In the genomic region with DNA sequence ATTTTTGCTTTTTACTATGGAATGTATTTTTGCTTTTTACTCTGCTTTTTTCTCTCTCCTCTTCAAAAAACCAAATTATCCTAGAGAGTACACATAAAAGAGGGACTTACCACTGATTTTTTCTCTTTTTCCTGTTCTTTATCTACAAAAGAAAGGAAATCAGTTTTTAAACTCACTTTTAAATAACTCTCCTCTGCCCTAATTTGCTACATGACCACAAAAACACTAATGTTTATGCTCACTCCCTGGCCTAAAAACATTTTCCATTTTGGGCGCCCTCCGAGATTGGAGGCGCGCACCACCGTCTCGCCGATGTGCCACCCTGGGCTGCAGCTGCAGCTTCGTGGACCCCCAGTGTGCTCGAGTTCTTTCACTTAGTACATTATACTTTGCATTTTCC, we compare ENCODE assay signal across 8 cellular contexts. TPM values are rescaled to one million over a fixed set of nuclear protein-coding genes. Genes with fewer than 3 reads are reported as not detected.
DNase-seq lines count a peak whose midpoint lies in the region; ATAC-seq and TF ChIP-seq lines count a peak whose summit lies in the region.

No MANE protein-coding gene starts in this region.

- peak overlapping the region; percentile 23 for H3K27ac Mint-ChIP-seq in memory B cell

- no peaks in the 10 kb centered on the region for H3K36me3 ChIP-seq in body of pancreas (replicated peaks in 1 of 2; ENCODE audit: insufficient read depth in 1 of 2, low read depth in 2 of 2)
- H3K36me3 ChIP-seq in tibial nerve, result peaks cover 0 to 33% (median 0%) of the 10 kb centered on the region in 3 donors

- H3K27me3 Mint-ChIP-seq in activated T-cell treated with anti-CD3 and anti-CD28 coated beads, Interleukin-2, amount 50 U/mL, for 4 hours (ENCODE audit: low read depth), result no peaks in the 10 kb centered on the region
- no peaks in the 10 kb centered on the region for H3K27me3 Mint-ChIP-seq in memory B cell

- TF ChIP-seq CTCF in body of pancreas (IDR thresholded peaks at IDR 0.05) (no peak), tibial nerve (IDR thresholded peaks at IDR 0.05) (no peak)

- no peak for DNase-seq in activated T-cell treated with anti-CD3 and anti-CD28 coated beads, Interleukin-2, amount 50 U/mL, for 4 hours
- no peak for DNase-seq in activated T-cell treated with anti-CD3 and anti-CD28 coated beads, Interleukin-2, amount 50 U/mL, for 1 hour
- no peak for DNase-seq in body of pancreas
- DNase-seq in memory B cell (ENCODE audit: low spot score in 2 of 2), result no peak
- no peak for DNase-seq in tibial nerve (ENCODE audit: low spot score in 2 of 2)
- DNase-seq in effector CD4-positive, alpha-beta T cell, result no peak
- no peak for DNase-seq in stimulated activated CD4-positive, alpha-beta T cell treated with anti-CD3 and anti-CD28 coated beads, Interleukin-2, amount 100 ng/mL, for 48 hours

- H3K4me1 ChIP-seq in body of pancreas, result peaks cover 46% of the 10 kb centered on the region
- H3K4me1 ChIP-seq in tibial nerve, result peaks cover 0 to 56% (median 30%) of the 10 kb centered on the region in 4 donors

- H3K9me3 Mint-ChIP-seq in activated T-cell treated with anti-CD3 and anti-CD28 coated beads, Interleukin-2, amount 50 U/mL, for 4 hours, result no peaks in the 10 kb centered on the region
- H3K9me3 Mint-ChIP-seq in memory B cell, result no peaks in the 10 kb centered on the region

- H3K27me3 ChIP-seq in body of pancreas (no peaks in the 10 kb centered on the region), tibial nerve (no peaks in the 10 kb centered on the region)

- WGBS in body of pancreas, 2 donors, result 77 to 82% methylated on average over 9 of the region's 9 CpGs
- 42 to 45% methylated on average over 9 of the region's 9 CpGs for WGBS in tibial nerve, 2 donors

- ATAC-seq in activated T-cell treated with anti-CD3 and anti-CD28 coated beads, Interleukin-2, amount 50 U/mL, for 4 hours, result no peak
- ATAC-seq in body of pancreas (no peak), memory B cell (ENCODE audit: low read depth) (no peak), GM18858 (IDR thresholded peaks at IDR 0.05; ENCODE audit: unreplicated experiment) (no peak)

- H3K4me3 ChIP-seq in body of pancreas, result no peak overlapping the region
- peak overlapping the region; percentile 60 to 80 (median 66) for H3K4me3 ChIP-seq in tibial nerve

- TF ChIP-seq POLR2A in body of pancreas (IDR thresholded peaks at IDR 0.05) (no peak), tibial nerve (IDR thresholded peaks at IDR 0.05) (no peak)

- H3K4me1 Mint-ChIP-seq in activated T-cell treated with anti-CD3 and anti-CD28 coated beads, Interleukin-2, amount 50 U/mL, for 4 hours (ENCODE audit: low read depth), result peaks cover 53% of the 10 kb centered on the region
- H3K4me1 Mint-ChIP-seq in memory B cell, result peaks cover 63% of the 10 kb centered on the region

- no peak for TF ChIP-seq EP300 in tibial nerve (IDR thresholded peaks at IDR 0.05)

- peak overlapping the region; percentile 72 to 98 (median 94) for H3K27ac ChIP-seq in body of pancreas
- H3K27ac ChIP-seq in tibial nerve, result peak overlapping the region; percentile 93 to 97 (median 96)

- H3K4me3 Mint-ChIP-seq in activated T-cell treated with anti-CD3 and anti-CD28 coated beads, Interleukin-2, amount 50 U/mL, for 4 hours, result peak overlapping the region; percentile 77
- peak overlapping the region; percentile 77 for H3K4me3 Mint-ChIP-seq in memory B cell

- H3K9me3 ChIP-seq in body of pancreas (no peaks in the 10 kb centered on the region), tibial nerve (no peaks in the 10 kb centered on the region)

- intact Hi-C loops in body of pancreas (cut with DNase I), result loop anchor here (10.0 kb wide), 1 partner anchor 64 kb away; no protein-coding TSS in a partner anchor

- peaks cover 3% of the 10 kb centered on the region for H3K36me3 Mint-ChIP-seq in activated T-cell treated with anti-CD3 and anti-CD28 coated beads, Interleukin-2, amount 50 U/mL, for 4 hours (ENCODE audit: insufficient read depth)
- no peaks in the 10 kb centered on the region for H3K36me3 Mint-ChIP-seq in memory B cell

RNA-seq across cellular contexts. Expression of gene TK2, which starts 1.1 kb away (rescaled TPM):
- total RNA-seq in activated T-cell treated with anti-CD3 and anti-CD28 coated beads, Interleukin-2, amount 50 U/mL, for 4 hours, result 1 to 10 TPM; 3.6 to 4.6 (median 3.8) TPM
- 10 to 100 TPM; 23.1 to 26.0 TPM for total RNA-seq in body of pancreas
- total RNA-seq in tibial nerve, result 10 to 100 TPM; 42.3 to 81.8 (median 64.7) TPM

RNA-seq across cellular contexts. Expression of gene CKLF, which starts 3.5 kb away (rescaled TPM):
- 10 to 100 TPM; 52.4 to 63.6 (median 53.2) TPM for total RNA-seq in activated T-cell treated with anti-CD3 and anti-CD28 coated beads, Interleukin-2, amount 50 U/mL, for 4 hours
- total RNA-seq in body of pancreas (10 to 100 TPM in 1 of 2 donors, not detected in 1; 33.5 TPM), tibial nerve (10 to 100 TPM; 31.8 to 75.4 (median 35.6) TPM)

RNA-seq across cellular contexts. Expression of gene CMTM1, which starts 17.4 kb away (rescaled TPM):
- 1 to 10 TPM; 1.4 to 3.1 (median 2.3) TPM for total RNA-seq in activated T-cell treated with anti-CD3 and anti-CD28 coated beads, Interleukin-2, amount 50 U/mL, for 4 hours
- total RNA-seq in body of pancreas (not detected), tibial nerve (1 to 10 TPM in 3 of 4 donors, not detected in 1; 2.0 to 5.1 (median 2.1) TPM)

RNA-seq across cellular contexts. Expression of gene CMTM2, which starts 30.4 kb away (rescaled TPM):
- total RNA-seq in activated T-cell treated with anti-CD3 and anti-CD28 coated beads, Interleukin-2, amount 50 U/mL, for 4 hours, result not detected
- not detected for total RNA-seq in body of pancreas
- total RNA-seq in tibial nerve, result not detected

RNA-seq across cellular contexts. Expression of gene CMTM3, which starts 55.6 kb away (rescaled TPM):
- total RNA-seq in activated T-cell treated with anti-CD3 and anti-CD28 coated beads, Interleukin-2, amount 50 U/mL, for 4 hours, result 10 to 100 TPM; 49.3 to 53.0 (median 51.4) TPM
- total RNA-seq in body of pancreas (1 to 10 TPM; 4.3 to 6.0 TPM), tibial nerve (10 to 100 TPM; 19.3 to 43.9 (median 38.5) TPM)

Comparison
In these comparisons a context has a peak if more than half of its experiments do, and no peak if none do; other contexts are left out.
1. H3K4me3 ChIP-seq: peak in tibial nerve (4 of 4); none in body of pancreas (0 of 2).
2. RNA of gene TK2, which starts 1.1 kb away (total RNA-seq): 42.3 to 81.8 TPM in tibial nerve and 23.1 to 26.0 TPM in body of pancreas; 3.6 to 4.6 TPM in activated T-cell treated with anti-CD3 and anti-CD28 coated beads, Interleukin-2, amount 50 U/mL, for 4 hours; every median in the first group is over 4 times any median in the second.